Comparison of ENCODE assay signal across 29 cellular contexts in genomic region chr1:167412920-167413319, GRCh38.
A peak's percentile ranks its signal among the peaks of the same experiment; 100 is the strongest.
DNase-seq lines count a peak whose midpoint lies in the region; ATAC-seq and TF ChIP-seq lines count a peak whose summit lies in the region.
"Had no signal": no experiment of that assay in that cellular context is flagged by ENCODE, and none has a peak within 500 bp of the region (broad histone marks: within the 10 kb centered on the region; RNA-seq: fewer than 3 reads in every experiment).

No MANE protein-coding gene starts in this region.

- intact Hi-C loops in OCI-LY7 (cut with micrococcal nuclease; ENCODE audit: unreplicated experiment) (no loop called here), body of pancreas (cut with DNase I) (no loop called here), posterior vena cava (cut with DNase I) (no loop called here)

- H3K36me3 ChIP-seq in OCI-LY7 (ENCODE audit: insufficient read depth, low read length): peaks cover 79% of the 10 kb centered on the region
- H3K36me3 ChIP-seq in body of pancreas (replicated peaks in 1 of 2; ENCODE audit: insufficient read depth in 1 of 2, low read depth in 2 of 2): no peaks in the 10 kb centered on the region
- peaks cover 34% of the 10 kb centered on the region for H3K36me3 ChIP-seq in suprapubic skin

- H2AFZ ChIP-seq in OCI-LY7 (ENCODE audit: low read length): no peak overlapping the region
- H2AFZ ChIP-seq: hepatocyte had no signal

- H3K9me3 ChIP-seq in OCI-LY7 (ENCODE audit: low read length) (no peaks in the 10 kb centered on the region), body of pancreas (no peaks in the 10 kb centered on the region), suprapubic skin (no peaks in the 10 kb centered on the region)
- H3K9me3 ChIP-seq: gastrocnemius medialis, left ventricle myocardium inferior, sigmoid colon, stomach, transverse colon had no signal

- CTCF ChIA-PET in OCI-LY7 (lab: Charles Lee; ENCODE audit: unreplicated experiment): no interaction called here

- H3K9me3 Mint-ChIP-seq in activated naive CD8-positive, alpha-beta T cell (ENCODE audit: low read depth): no peaks in the 10 kb centered on the region
- H3K9me3 Mint-ChIP-seq in activated naive CD8-positive, alpha-beta T cell treated with anti-CD3 and anti-CD28 coated beads, Interleukin-2, amount 50 U/mL, for 24 hours: no peaks in the 10 kb centered on the region
- H3K9me3 Mint-ChIP-seq: activated CD4-positive, alpha-beta T cell treated with anti-CD3 and anti-CD28 coated beads, Interleukin-2, amount 10 ng/mL, durations not matched to agents 7 days and 5 days; CD8-positive, alpha-beta memory T cell; dendritic cell treated with granulocyte-macrophage colony-stimulating factor and Interleukin-4, amounts not matched to agents 40 ng/mL and 50 ng/mL, for 4 days; nephron progenitor cell had no signal

- TF ChIP-seq CTCF in OCI-LY7 (conservative IDR thresholded peaks at IDR 0.05; ENCODE audit: low read length): no peak
- TF ChIP-seq CTCF in body of pancreas (IDR thresholded peaks at IDR 0.05): no peak
- TF ChIP-seq CTCF in suprapubic skin (IDR thresholded peaks at IDR 0.05): no peak

- H3K36me3 Mint-ChIP-seq in activated naive CD8-positive, alpha-beta T cell: peaks cover 14% of the 10 kb centered on the region
- peaks cover 30% of the 10 kb centered on the region for H3K36me3 Mint-ChIP-seq in activated naive CD8-positive, alpha-beta T cell treated with anti-CD3 and anti-CD28 coated beads, Interleukin-2, amount 50 U/mL, for 24 hours (ENCODE audit: low read depth)

- POLR2A ChIA-PET in OCI-LY7 (lab: Charles Lee): no interaction called here

- no peaks in the 10 kb centered on the region for H3K79me2 ChIP-seq in OCI-LY7 (ENCODE audit: insufficient read depth, low read depth, low read length)
- H3K79me2 ChIP-seq: hepatocyte had no signal

- BruUV-seq in OCI-LY7 (replicated peaks; lab: Mats Ljungman, UMichigan): no TSS peak

- peak overlapping the region; percentile 8 for H3K27ac Mint-ChIP-seq in activated naive CD8-positive, alpha-beta T cell
- no peak overlapping the region for H3K27ac Mint-ChIP-seq in activated naive CD8-positive, alpha-beta T cell treated with anti-CD3 and anti-CD28 coated beads, Interleukin-2, amount 50 U/mL, for 24 hours
- H3K27ac Mint-ChIP-seq: activated CD4-positive, alpha-beta T cell treated with anti-CD3 and anti-CD28 coated beads, Interleukin-2, amount 10 ng/mL, durations not matched to agents 7 days and 5 days; dendritic cell treated with granulocyte-macrophage colony-stimulating factor and Interleukin-4, amounts not matched to agents 40 ng/mL and 50 ng/mL, for 4 days; nephron progenitor cell; progenitor cell of endocrine pancreas had no signal

- DNase-seq in activated naive CD8-positive, alpha-beta T cell treated with anti-CD3 and anti-CD28 coated beads, Interleukin-2, amount 50 U/mL, for 24 hours: no peak
- peak; percentile 26 for DNase-seq in OCI-LY7 (ENCODE audit: low spot score)
- DNase-seq in body of pancreas: peak; percentile 22 to 58 (median 48)
- no peak for DNase-seq in posterior vena cava (ENCODE audit: low spot score)
- DNase-seq in suprapubic skin (ENCODE audit: low spot score in 2 of 2): no peak
- no peak for DNase-seq in middle frontal gyrus (ENCODE audit: extremely low spot score, low spot score)
- DNase-seq: activated CD4-positive, alpha-beta T cell treated with anti-CD3 and anti-CD28 coated beads, Interleukin-2, amount 10 ng/mL, durations not matched to agents 7 days and 5 days; activated naive CD4-positive, alpha-beta T cell; anterior cingulate cortex; CD8-positive, alpha-beta memory T cell; DMS153; gastrocnemius medialis; IMR-90; left ventricle myocardium inferior; midbrain; NCI-H1417 treated with DMSO at 0.1 percent for 48 hours; NCI-H2107; NCI-H446; NCI-H82; nephron progenitor cell; SHP77 treated with DMSO at 0.1 percent for 48 hours; sigmoid colon; stomach; transverse colon had no signal

- H3K27me3 ChIP-seq in body of pancreas: no peaks in the 10 kb centered on the region
- H3K27me3 ChIP-seq in suprapubic skin: no peaks in the 10 kb centered on the region
- H3K27me3 ChIP-seq: cardiac muscle cell, gastrocnemius medialis, hepatocyte, sigmoid colon, stomach, transverse colon had no signal

- no peaks in the 10 kb centered on the region for H3K27me3 Mint-ChIP-seq in activated naive CD8-positive, alpha-beta T cell
- H3K27me3 Mint-ChIP-seq in activated naive CD8-positive, alpha-beta T cell treated with anti-CD3 and anti-CD28 coated beads, Interleukin-2, amount 50 U/mL, for 24 hours: no peaks in the 10 kb centered on the region
- H3K27me3 Mint-ChIP-seq: activated CD4-positive, alpha-beta T cell treated with anti-CD3 and anti-CD28 coated beads, Interleukin-2, amount 10 ng/mL, durations not matched to agents 7 days and 5 days; CD8-positive, alpha-beta memory T cell; dendritic cell treated with granulocyte-macrophage colony-stimulating factor and Interleukin-4, amounts not matched to agents 40 ng/mL and 50 ng/mL, for 4 days; progenitor cell of endocrine pancreas had no signal

- no peak for TF ChIP-seq EP300 in suprapubic skin (IDR thresholded peaks at IDR 0.05)

- H3K4me1 Mint-ChIP-seq in activated naive CD8-positive, alpha-beta T cell (ENCODE audit: low read depth): peaks cover 8% of the 10 kb centered on the region
- H3K4me1 Mint-ChIP-seq in activated naive CD8-positive, alpha-beta T cell treated with anti-CD3 and anti-CD28 coated beads, Interleukin-2, amount 50 U/mL, for 24 hours: peaks cover 21% of the 10 kb centered on the region

- H3K4me3 ChIP-seq in OCI-LY7 (ENCODE audit: low read depth, low read length, poor library complexity, severe bottlenecking): no peak overlapping the region
- H3K4me3 ChIP-seq in body of pancreas: no peak overlapping the region
- no peak overlapping the region for H3K4me3 ChIP-seq in suprapubic skin
- H3K4me3 ChIP-seq: cardiac muscle cell, gastrocnemius medialis, hepatocyte, left ventricle myocardium inferior, sigmoid colon, stomach, transverse colon had no signal

- peaks cover 6% of the 10 kb centered on the region for H3K4me1 ChIP-seq in OCI-LY7 (ENCODE audit: insufficient read depth, low read length, poor library complexity, severe bottlenecking)
- H3K4me1 ChIP-seq in body of pancreas: peaks cover 25% of the 10 kb centered on the region
- H3K4me1 ChIP-seq in suprapubic skin: no peaks in the 10 kb centered on the region
- H3K4me1 ChIP-seq: gastrocnemius medialis, left ventricle myocardium inferior, sigmoid colon, stomach, transverse colon had no signal

- no peaks in the 10 kb centered on the region for H3K9me2 ChIP-seq in OCI-LY7 (ENCODE audit: insufficient read depth, low read length)

- no peak for ATAC-seq in activated naive CD8-positive, alpha-beta T cell treated with anti-CD3 and anti-CD28 coated beads, Interleukin-2, amount 50 U/mL, for 24 hours
- ATAC-seq in body of pancreas: peak; percentile 70
- ATAC-seq: gastrocnemius medialis had no signal

- TF ChIP-seq POLR2A in body of pancreas (IDR thresholded peaks at IDR 0.05): no peak
- no peak for TF ChIP-seq POLR2A in suprapubic skin (IDR thresholded peaks at IDR 0.05)

- H4K20me1 ChIP-seq in OCI-LY7 (ENCODE audit: insufficient read depth, low read length): peaks cover 2% of the 10 kb centered on the region; the same call in 1 of the 2 replicates

- no peak overlapping the region for H3K4me2 ChIP-seq in OCI-LY7 (ENCODE audit: low read length)
- H3K4me2 ChIP-seq: hepatocyte had no signal

- no peak overlapping the region for H3K4me3 Mint-ChIP-seq in activated naive CD8-positive, alpha-beta T cell
- H3K4me3 Mint-ChIP-seq in activated naive CD8-positive, alpha-beta T cell treated with anti-CD3 and anti-CD28 coated beads, Interleukin-2, amount 50 U/mL, for 24 hours: no peak overlapping the region
- H3K4me3 Mint-ChIP-seq: activated CD4-positive, alpha-beta T cell treated with anti-CD3 and anti-CD28 coated beads, Interleukin-2, amount 10 ng/mL, durations not matched to agents 7 days and 5 days; dendritic cell treated with granulocyte-macrophage colony-stimulating factor and Interleukin-4, amounts not matched to agents 40 ng/mL and 50 ng/mL, for 4 days; nephron progenitor cell had no signal

- H3K27ac ChIP-seq in OCI-LY7 (ENCODE audit: low read depth, low read length, poor library complexity, severe bottlenecking) (no peak overlapping the region), body of pancreas (peak overlapping the region in 3 of 4 donors; percentile 8 to 66 (median 27)), suprapubic skin (no peak overlapping the region)
- H3K27ac ChIP-seq: cardiac muscle cell, gastrocnemius medialis, hepatocyte, left ventricle myocardium inferior, sigmoid colon, stomach, transverse colon had no signal

- WGBS in body of pancreas, 2 donors: 24 to 26% methylated on average over 5 of the region's 5 CpGs
- WGBS in suprapubic skin: 84% methylated on average over 5 of the region's 5 CpGs

Comparison
In these comparisons a context has a peak if more than half of its experiments do, and no peak if none do; other contexts are left out.
1. DNase-seq: peak in OCI-LY7 (single experiment) and body of pancreas (4 of 4); none in activated naive CD8-positive, alpha-beta T cell treated with anti-CD3 and anti-CD28 coated beads, Interleukin-2, amount 50 U/mL, for 24 hours (single experiment), posterior vena cava (single experiment), suprapubic skin (0 of 2) and middle frontal gyrus (single experiment).
2. H3K27ac ChIP-seq: peak in body of pancreas (3 of 4); none in OCI-LY7 (single experiment) and suprapubic skin (single experiment).